16 cellular contexts compared by ENCODE assay signal in genomic region chr20:46355778-46356177, GRCh38. TPM values are rescaled to one million over a fixed set of nuclear protein-coding genes. Genes with fewer than 3 reads are reported as not detected.
DNase-seq lines count a peak whose midpoint lies in the region; ATAC-seq, FAIRE-seq and TF ChIP-seq lines count a peak whose summit lies in the region.
"Had no signal": no experiment of that assay in that cellular context is flagged by ENCODE, and none has a peak within 500 bp of the region (broad histone marks: within the 10 kb centered on the region; RNA-seq: fewer than 3 reads in every experiment).

No MANE protein-coding gene starts in this region.

- H3K27me3 ChIP-seq in K562 (ENCODE audit: control insufficient read depth in 2 of 2, insufficient read depth in 2 of 2, low read length in 2 of 2) (no peaks in the 10 kb centered on the region), left lung (no peaks in the 10 kb centered on the region)

- H3K27ac ChIP-seq in RWPE1 (peak overlapping the region; percentile 5), K562 (ENCODE audit: extremely low read depth, low read depth, low read length) (no peak overlapping the region), left lung (no peak overlapping the region)
- H3K27ac ChIP-seq: A549 had no signal

- TF ChIP-seq RAD21 in K562 (CRISPR knock-in tag; conservative IDR thresholded peaks at IDR 0.05 in 1 of 2, IDR thresholded peaks at IDR 0.05 in 1 of 2): no peak

- no peak for TF ChIP-seq CTCF in RWPE1 (conservative IDR thresholded peaks at IDR 0.05; ENCODE audit: low read depth)
- TF ChIP-seq CTCF in K562 (IDR thresholded peaks at IDR 0.05 in 2 of 3, conservative IDR thresholded peaks at IDR 0.05 in 1 of 3; ENCODE audit: insufficient read depth in 2 of 3, low read depth in 1 of 3, low read length in 3 of 3): no peak
- TF ChIP-seq CTCF in nephron progenitor cell (IDR thresholded peaks at IDR 0.05): no peak
- no peak for TF ChIP-seq CTCF in left lung (IDR thresholded peaks at IDR 0.05)

- POLR2A ChIA-PET in activated CD4-positive, alpha-beta T cell treated with anti-CD3 and anti-CD28 coated beads, Interleukin-2, amount 10 ng/mL, durations not matched to agents 7 days and 5 days (lab: Charles Lee): interaction anchor here (0.6 kb wide), 1 partner anchor 15 kb away, joined by 5 read pairs; no protein-coding TSS in a partner anchor
- POLR2A ChIA-PET in RWPE1 (lab: Yijun Ruan, JAX; ENCODE audit: low non-redundant PET): interaction anchor here (0.8 kb wide), 1 partner anchor 446 kb away, joined by 3 read pairs; no protein-coding TSS in a partner anchor
- POLR2A ChIA-PET in K562 (lab: Yijun Ruan, JAX): interaction anchor here (0.7 to 1.5 kb wide), 4 partner anchors 9 to 216 kb away, joined by 3 to 8 read pairs (median 5); no protein-coding TSS in a partner anchor

- TF ChIP-seq POLR2A in K562 (conservative IDR thresholded peaks at IDR 0.05): no peak

- WGBS in K562 (ENCODE audit: insufficient coverage, low coverage, missing lambda C conversion rate): 25% methylated on average over 7 of the region's 7 CpGs

- no peak for TF ChIP-seq EP300 in K562 (IDR thresholded peaks at IDR 0.05; ENCODE audit: low read length)

- CTCF ChIA-PET in activated CD4-positive, alpha-beta T cell treated with anti-CD3 and anti-CD28 coated beads, Interleukin-2, amount 10 ng/mL, durations not matched to agents 7 days and 5 days (lab: Charles Lee): interaction anchor here (0.7 to 1.1 kb wide), 5 partner anchors 10 to 356 kb away, joined by 3 to 4 read pairs (median 3); no protein-coding TSS in a partner anchor
- CTCF ChIA-PET in RWPE1 (lab: Yijun Ruan, JAX): interaction anchor here (0.6 to 1.5 kb wide), 3 partner anchors 53 to 941 kb away, joined by 3 to 4 read pairs (median 4); no protein-coding TSS in a partner anchor
- CTCF ChIA-PET in K562 (lab: Yijun Ruan, JAX; ENCODE audit: low intra/inter-chr PET ratio): no interaction called here

- H3K36me3 ChIP-seq in K562 (ENCODE audit: control insufficient read depth, insufficient read depth, low read length) (peaks cover 71% of the 10 kb centered on the region; the same call in 2 of the 3 replicates), left lung (peaks cover 0 to 58% of the 10 kb centered on the region in 2 donors)

- in situ Hi-C loops in K562 (cut with MboI): loop anchor here (10.0 kb wide), 1 partner anchor 319 kb away; no protein-coding TSS in a partner anchor

- H3K27me3 Mint-ChIP-seq in activated CD4-positive, alpha-beta T cell treated with anti-CD3 and anti-CD28 coated beads, Interleukin-2, amount 10 ng/mL, durations not matched to agents 7 days and 5 days: no peaks in the 10 kb centered on the region
- H3K27me3 Mint-ChIP-seq in nephron progenitor cell (ENCODE audit: low read depth, poor library complexity): no peaks in the 10 kb centered on the region

- peaks cover 8% of the 10 kb centered on the region for H3K9me1 ChIP-seq in K562 (ENCODE audit: control insufficient read depth, insufficient read depth, low read length)

- H2AFZ ChIP-seq in K562 (ENCODE audit: low read depth, low read length): no peak overlapping the region

- H3K27ac Mint-ChIP-seq in activated CD4-positive, alpha-beta T cell treated with anti-CD3 and anti-CD28 coated beads, Interleukin-2, amount 10 ng/mL, durations not matched to agents 7 days and 5 days: peak overlapping the region; percentile 58
- peak overlapping the region; percentile 41 for H3K27ac Mint-ChIP-seq in nephron progenitor cell

- H3K4me3 ChIP-seq in K562: no peak overlapping the region
- no peak overlapping the region for H3K4me3 ChIP-seq in left lung
- H3K4me3 ChIP-seq: A549 had no signal

- BruUV-seq in K562 (replicated peaks; lab: Mats Ljungman, UMichigan): no TSS peak

- H3K4me2 ChIP-seq in K562 (ENCODE audit: insufficient read depth, low read length): no peak overlapping the region
- H3K4me2 ChIP-seq: A549 had no signal

- H3K9me3 ChIP-seq in K562 (replicated peaks; ENCODE audit: control insufficient read depth, insufficient read depth, low read depth, low read length): no peaks in the 10 kb centered on the region
- H3K9me3 ChIP-seq in left lung: no peaks in the 10 kb centered on the region
- H3K9me3 ChIP-seq: A549 had no signal

- H3K36me3 Mint-ChIP-seq in activated CD4-positive, alpha-beta T cell treated with anti-CD3 and anti-CD28 coated beads, Interleukin-2, amount 10 ng/mL, durations not matched to agents 7 days and 5 days (ENCODE audit: low read depth): peaks cover 18% of the 10 kb centered on the region
- peaks cover 16% of the 10 kb centered on the region for H3K36me3 Mint-ChIP-seq in nephron progenitor cell (ENCODE audit: low read depth)

- DNase-seq in activated CD4-positive, alpha-beta T cell treated with anti-CD3 and anti-CD28 coated beads, Interleukin-2, amount 10 ng/mL, durations not matched to agents 7 days and 5 days: no peak
- DNase-seq in activated CD4-positive, alpha-beta T cell treated with anti-CD3 and anti-CD28 coated beads, Interleukin-2, amount 50 U/mL, for 1 hour: no peak
- DNase-seq in RWPE1 (ENCODE audit: low spot score) (no peak), K562 (ENCODE audit: extremely low read depth in 1 of 4, low spot score in 3 of 4) (peak in 3 of 4 experiments; percentile 44 to 52 (median 44)), nephron progenitor cell (no peak), left lung (no peak), NCI-H2196 treated with DMSO at 0.1 percent for 48 hours (lab: John Stamatoyannopoulos, UW; ENCODE audit: unreplicated experiment) (no peak), NCI-H1092 treated with DMSO at 0.1 percent for 48 hours (lab: John Stamatoyannopoulos, UW) (no peak)
- DNase-seq: activated gamma-delta T cell, mammary epithelial cell, NCI-H1436 treated with DMSO at 0.1 percent for 48 hours, NCI-H226 had no signal

- ATAC-seq in K562: peak; percentile 28; the same call in 1 of the 3 replicates
- no peak for ATAC-seq in left lung

- peak; percentile 79 for FAIRE-seq in K562 (lab: Jason Lieb, UNC)
- FAIRE-seq: A549, urothelium cell line had no signal

- H3K4me3 Mint-ChIP-seq in activated CD4-positive, alpha-beta T cell treated with anti-CD3 and anti-CD28 coated beads, Interleukin-2, amount 10 ng/mL, durations not matched to agents 7 days and 5 days: no peak overlapping the region
- no peak overlapping the region for H3K4me3 Mint-ChIP-seq in nephron progenitor cell
- H3K4me3 Mint-ChIP-seq: neural crest cell had no signal

- no peaks in the 10 kb centered on the region for H3K9me3 Mint-ChIP-seq in activated CD4-positive, alpha-beta T cell treated with anti-CD3 and anti-CD28 coated beads, Interleukin-2, amount 10 ng/mL, durations not matched to agents 7 days and 5 days
- H3K9me3 Mint-ChIP-seq in nephron progenitor cell: no peaks in the 10 kb centered on the region
- H3K9me3 Mint-ChIP-seq: neural crest cell had no signal

- peaks cover 5 to 38% of the 10 kb centered on the region in 2 experiments for H3K4me1 ChIP-seq in K562 (replicated peaks in 1 of 2; ENCODE audit: control insufficient read depth in 2 of 2, insufficient read depth in 2 of 2, low read length in 2 of 2)
- peaks cover 0 to 55% of the 10 kb centered on the region in 2 donors for H3K4me1 ChIP-seq in left lung

- intact Hi-C loops in K562 (cut with micrococcal nuclease) (no loop called here), left lung (cut with DNase I) (no loop called here)

- peaks cover 24% of the 10 kb centered on the region for H3K4me1 Mint-ChIP-seq in activated CD4-positive, alpha-beta T cell treated with anti-CD3 and anti-CD28 coated beads, Interleukin-2, amount 10 ng/mL, durations not matched to agents 7 days and 5 days
- peaks cover 34% of the 10 kb centered on the region for H3K4me1 Mint-ChIP-seq in nephron progenitor cell

- peaks cover 3% of the 10 kb centered on the region; the same call in 1 of the 3 replicates for H3K79me2 ChIP-seq in K562 (ENCODE audit: control insufficient read depth, insufficient read depth, low read length)

- H3K9ac ChIP-seq in K562 (ENCODE audit: insufficient read depth in 1 of 2, low read depth in 2 of 2, low read length in 2 of 2): no peak overlapping the region

- H4K20me1 ChIP-seq in K562 (replicated peaks; ENCODE audit: control insufficient read depth, insufficient read depth, low read length): peaks cover 26% of the 10 kb centered on the region

RNA-seq across cellular contexts. Expression of gene CDH22, which starts 47.5 kb away (rescaled TPM):
- not detected for total RNA-seq in activated CD4-positive, alpha-beta T cell treated with anti-CD3 and anti-CD28 coated beads, Interleukin-2, amount 10 ng/mL, durations not matched to agents 7 days and 5 days
- not detected in 2 replicates for total RNA-seq in K562 (2011; cell fraction: chromatin; rRNA removed; ENCODE audit: low replicate concordance)
- not detected in 2 replicates for total RNA-seq in K562 (2011; cell fraction: nucleolus; rRNA removed)
- total RNA-seq in K562 (2011; cell fraction: nucleoplasm; rRNA removed): 0.07 TPM in 1 of 2 replicates, not detected in the other
- total RNA-seq in K562 (2014; rRNA removed): not detected in 2 replicates
- total RNA-seq in K562 (2014; rRNA removed; fragmentation: Illumina TruSeq; extraction: Trizol): not detected in 2 replicates
- total RNA-seq in K562 (2015; rRNA removed; fragmentation: Illumina TruSeq; extraction: Trizol): not detected in 2 replicates
- total RNA-seq in K562 (2021): 0.07 TPM in 1 of 2 replicates, not detected in the other
- polyA plus RNA-seq in K562 (2011; rRNA removed): not detected in 2 replicates
- polyA plus RNA-seq in K562 (2011; cell fraction: cytosol; rRNA removed): 0.03 TPM in 1 of 2 replicates, not detected in the other
- 0.04 and 0.11 TPM in 2 replicates for polyA plus RNA-seq in K562 (2011; cell fraction: nucleus; rRNA removed)
- polyA plus RNA-seq in K562 (2012): 0.03 and 0.06 TPM in 2 replicates
- polyA plus RNA-seq in K562 (2014; fragmentation: Illumina TruSeq; extraction: Trizol): not detected in 2 replicates
- not detected for polyA plus RNA-seq in K562 (2014; fragmentation: Nextera tagmentation; extraction: Ambion mirVana)
- polyA plus RNA-seq in K562 (2014; rRNA removed): 0.08 TPM in 1 of 2 replicates, not detected in the other
- not detected in 2 replicates for polyA minus RNA-seq in K562 (2011; rRNA and poly(A)+ RNA removed)
- not detected in 2 replicates for polyA minus RNA-seq in K562 (2011; cell fraction: cytosol; rRNA and poly(A)+ RNA removed)
- 0.13 TPM in 1 of 2 replicates, not detected in the other for polyA minus RNA-seq in K562 (2011; cell fraction: nucleus; rRNA and poly(A)+ RNA removed)
- total RNA-seq in left lung: under 1 TPM in 1 of 2 donors, not detected in 1; 0.26 TPM
- total RNA-seq: mammary epithelial cell, renal cortical epithelial cell had no signal
- polyA plus RNA-seq: A549, mammary epithelial cell had no signal

RNA-seq across cellular contexts. Expression of gene ELMO2, which starts 50.6 kb away (rescaled TPM):
- 10 to 100 TPM; 71.3 to 75.2 TPM for total RNA-seq in activated CD4-positive, alpha-beta T cell treated with anti-CD3 and anti-CD28 coated beads, Interleukin-2, amount 10 ng/mL, durations not matched to agents 7 days and 5 days
- total RNA-seq in K562 (2011; cell fraction: chromatin; rRNA removed; ENCODE audit: low replicate concordance): 25.8 and 29.0 TPM in 2 replicates
- 10.8 and 12.8 TPM in 2 replicates for total RNA-seq in K562 (2011; cell fraction: nucleolus; rRNA removed)
- total RNA-seq in K562 (2011; cell fraction: nucleoplasm; rRNA removed): 19.3 and 27.9 TPM in 2 replicates
- 7.5 and 10.5 TPM in 2 replicates for total RNA-seq in K562 (2014; rRNA removed)
- total RNA-seq in K562 (2014; rRNA removed; fragmentation: Illumina TruSeq; extraction: Trizol): 10.2 and 10.6 TPM in 2 replicates
- 14.3 and 16.8 TPM in 2 replicates for total RNA-seq in K562 (2015; rRNA removed; fragmentation: Illumina TruSeq; extraction: Trizol)
- 16.5 and 19.6 TPM in 2 replicates for total RNA-seq in K562 (2021)
- polyA plus RNA-seq in K562 (2011; rRNA removed): 16.4 and 17.6 TPM in 2 replicates
- 22.4 and 24.3 TPM in 2 replicates for polyA plus RNA-seq in K562 (2011; cell fraction: cytosol; rRNA removed)
- polyA plus RNA-seq in K562 (2011; cell fraction: nucleus; rRNA removed): 32.1 and 38.6 TPM in 2 replicates
- polyA plus RNA-seq in K562 (2012): 13.4 and 16.5 TPM in 2 replicates
- 16.4 and 21.5 TPM in 2 replicates for polyA plus RNA-seq in K562 (2014; fragmentation: Illumina TruSeq; extraction: Trizol)
- polyA plus RNA-seq in K562 (2014; fragmentation: Nextera tagmentation; extraction: Ambion mirVana): 10 to 100 TPM in 1 of 2 experiments, 1 to 10 TPM in 1; 8.8 to 15.9 TPM
- 12.2 and 14.8 TPM in 2 replicates for polyA plus RNA-seq in K562 (2014; rRNA removed)
- polyA minus RNA-seq in K562 (2011; rRNA and poly(A)+ RNA removed): 20.3 and 24.0 TPM in 2 replicates
- polyA minus RNA-seq in K562 (2011; cell fraction: cytosol; rRNA and poly(A)+ RNA removed): 12.3 and 15.4 TPM in 2 replicates
- 9.2 and 15.8 TPM in 2 replicates for polyA minus RNA-seq in K562 (2011; cell fraction: nucleus; rRNA and poly(A)+ RNA removed)
- 10 to 100 TPM; 56.2 to 58.3 TPM for total RNA-seq in left lung

Comparison
In these comparisons a context has a peak if more than half of its experiments do, and no peak if none do; other contexts are left out.
1. DNase-seq: peak in K562 (3 of 4); none in activated CD4-positive, alpha-beta T cell treated with anti-CD3 and anti-CD28 coated beads, Interleukin-2, amount 10 ng/mL, durations not matched to agents 7 days and 5 days (single experiment), activated CD4-positive, alpha-beta T cell treated with anti-CD3 and anti-CD28 coated beads, Interleukin-2, amount 50 U/mL, for 1 hour (single experiment), RWPE1 (single experiment), nephron progenitor cell (single experiment), left lung (0 of 2), NCI-H2196 treated with DMSO at 0.1 percent for 48 hours (single experiment) and NCI-H1092 treated with DMSO at 0.1 percent for 48 hours (single experiment).